In the genomic region with DNA sequence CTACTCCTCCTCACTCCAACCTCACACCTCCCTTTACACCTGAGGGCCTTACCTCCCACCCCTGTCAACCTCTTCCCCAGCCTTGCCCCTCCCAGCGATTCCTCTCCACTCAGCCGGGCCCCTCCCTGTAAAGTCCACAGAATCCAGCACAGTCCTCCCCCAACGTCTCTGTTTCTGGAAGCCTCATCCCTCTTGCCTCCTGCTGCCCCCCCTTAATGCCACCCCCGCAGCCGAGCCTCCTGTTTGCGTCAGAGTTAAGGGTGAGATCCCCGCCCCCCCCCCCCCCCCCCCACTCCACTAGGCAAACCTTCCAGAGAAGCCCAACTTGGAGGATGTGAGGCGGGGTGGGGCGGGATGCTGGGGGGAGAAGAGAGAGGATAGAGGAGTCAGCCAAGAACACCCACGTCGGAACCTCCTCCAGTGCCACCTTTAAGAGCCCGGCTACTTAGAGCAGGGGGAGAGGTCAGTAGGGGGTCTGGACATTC, we compare ENCODE assay signal across 1 cellular context.
TF ChIP-seq lines count a peak whose summit lies in the region.

No MANE protein-coding gene starts in this region.

TF ChIP-seq in HepG2, 621 proteins besides CTCF, POLR2A, EP300 and RAD21:
- TF ChIP-seq ZNF234 (CRISPR knock-in tag; conservative IDR thresholded peaks at IDR 0.05) (no peak), TAF1 (CRISPR knock-in tag; IDR thresholded peaks at IDR 0.05) (no peak), ZNF33B (CRISPR knock-in tag; IDR thresholded peaks at IDR 0.05) (no peak), PTBP1 (IDR thresholded peaks at IDR 0.05; ENCODE audit: low read depth, low read length, poor library complexity, severe bottlenecking) (no peak), RNF2 (conservative IDR thresholded peaks at IDR 0.05; ENCODE audit: low read depth) (no peak), ZNF17 (CRISPR knock-in tag; IDR thresholded peaks at IDR 0.05) (no peak)
- TF ChIP-seq, protein P1, sequence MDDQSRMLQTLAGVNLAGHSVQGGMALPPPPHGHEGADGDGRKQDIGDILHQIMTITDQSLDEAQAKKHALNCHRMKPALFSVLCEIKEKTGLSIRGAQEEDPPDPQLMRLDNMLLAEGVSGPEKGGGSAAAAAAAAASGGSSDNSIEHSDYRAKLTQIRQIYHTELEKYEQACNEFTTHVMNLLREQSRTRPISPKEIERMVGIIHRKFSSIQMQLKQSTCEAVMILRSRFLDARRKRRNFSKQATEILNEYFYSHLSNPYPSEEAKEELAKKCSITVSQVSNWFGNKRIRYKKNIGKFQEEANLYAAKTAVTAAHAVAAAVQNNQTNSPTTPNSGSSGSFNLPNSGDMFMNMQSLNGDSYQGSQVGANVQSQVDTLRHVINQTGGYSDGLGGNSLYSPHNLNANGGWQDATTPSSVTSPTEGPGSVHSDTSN (CRISPR knock-in tag; IDR thresholded peaks at IDR 0.05; ENCODE audit: borderline replicate concordance) = no peak
